11 cellular contexts compared by ENCODE assay signal in the genomic region with DNA sequence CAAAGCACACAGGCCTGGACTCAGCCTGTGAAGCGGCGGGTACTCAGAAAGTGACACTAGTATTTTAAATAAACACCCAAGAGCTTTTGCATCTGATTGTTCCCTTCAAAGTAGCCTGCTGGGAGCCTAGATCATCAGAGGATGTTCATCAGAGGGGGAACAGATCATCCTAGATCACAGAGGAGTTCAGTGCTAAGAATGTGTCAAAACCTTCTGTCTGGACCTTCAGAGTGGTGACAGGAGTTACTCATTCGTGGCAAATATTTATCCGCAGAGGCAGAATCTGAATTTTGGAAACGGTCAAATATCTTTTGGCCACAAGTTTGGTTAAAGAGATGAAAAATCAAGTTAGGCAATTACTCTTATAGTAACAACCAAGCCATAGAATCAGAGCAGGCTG. TPM values are rescaled to one million over a fixed set of nuclear protein-coding genes. Genes with fewer than 3 reads are reported as not detected.
DNase-seq lines count a peak whose midpoint lies in the region; ATAC-seq, FAIRE-seq and TF ChIP-seq lines count a peak whose summit lies in the region.
"Had no signal": no experiment of that assay in that cellular context is flagged by ENCODE, and none has a peak within 500 bp of the region (broad histone marks: within the 10 kb centered on the region; RNA-seq: fewer than 3 reads in every experiment).

No MANE protein-coding gene starts in this region.

- CTCF ChIA-PET in CD4-positive, alpha-beta memory T cell (lab: Charles Lee; ENCODE audit: partially characterized antibody) = no interaction called here

- peaks cover 1 to 9% (median 4%) of the 10 kb centered on the region in 4 donors for H3K4me1 Mint-ChIP-seq in CD4-positive, alpha-beta memory T cell
- peaks cover 22% of the 10 kb centered on the region for H3K4me1 Mint-ChIP-seq in osteocyte (ENCODE audit: unreplicated experiment)

- intact Hi-C loops in CD4-positive, alpha-beta memory T cell (cut with micrococcal nuclease) = no loop called here

- H3K9me3 Mint-ChIP-seq in CD4-positive, alpha-beta memory T cell = no peaks in the 10 kb centered on the region
- no peaks in the 10 kb centered on the region for H3K9me3 Mint-ChIP-seq in osteocyte (ENCODE audit: unreplicated experiment)
- H3K9me3 Mint-ChIP-seq: naive thymus-derived CD8-positive, alpha-beta T cell had no signal

- H3K27ac ChIP-seq in CD4-positive, alpha-beta memory T cell (ENCODE audit: low read depth, low read length) = no peak overlapping the region
- H3K27ac ChIP-seq in ectodermal cell (ENCODE audit: insufficient read depth, low read depth, low read length, poor library complexity, severe bottlenecking) = no peak overlapping the region

- H3K4me3 ChIP-seq in CD4-positive, alpha-beta memory T cell (ENCODE audit: low read length in 2 of 2) = no peak overlapping the region
- H3K4me3 ChIP-seq in ectodermal cell (ENCODE audit: insufficient read depth, low read depth, low read length) = peak overlapping the region; percentile 38

- no peak for DNase-seq in CD4-positive, alpha-beta memory T cell
- DNase-seq in LHCN-M2 (ENCODE audit: low read depth) (peak; percentile 10), osteocyte (ENCODE audit: extremely low spot score, unreplicated experiment) (no peak), HuH-7.5 (ENCODE audit: low spot score) (no peak), NCI-H1930 (lab: John Stamatoyannopoulos, UW) (no peak), HTR-8/SVneo (ENCODE audit: insufficient read length, low spot score) (no peak)
- DNase-seq: naive thymus-derived CD8-positive, alpha-beta T cell; NCI-H1436 treated with DMSO at 0.1 percent for 48 hours; stimulated activated naive CD4-positive, alpha-beta T cell had no signal

- POLR2A ChIA-PET in CD4-positive, alpha-beta memory T cell (lab: Charles Lee; ENCODE audit: partially characterized antibody) = no interaction called here

- H3K27ac Mint-ChIP-seq in CD4-positive, alpha-beta memory T cell = no peak overlapping the region
- H3K27ac Mint-ChIP-seq in osteocyte (ENCODE audit: unreplicated experiment) = peak overlapping the region; percentile 78
- H3K27ac Mint-ChIP-seq: naive thymus-derived CD8-positive, alpha-beta T cell had no signal

- ATAC-seq in HG02884 (IDR thresholded peaks at IDR 0.05; ENCODE audit: unreplicated experiment) = no peak
- ATAC-seq: naive thymus-derived CD8-positive, alpha-beta T cell had no signal

- peak overlapping the region; percentile 4 to 73 (median 22) for H3K4me3 Mint-ChIP-seq in CD4-positive, alpha-beta memory T cell
- H3K4me3 Mint-ChIP-seq in osteocyte (ENCODE audit: unreplicated experiment) = peak overlapping the region; percentile 53

- no peaks in the 10 kb centered on the region for H3K4me1 ChIP-seq in CD4-positive, alpha-beta memory T cell (ENCODE audit: insufficient read depth, low read length)
- H3K4me1 ChIP-seq in ectodermal cell (ENCODE audit: control insufficient read depth, insufficient read depth, low read length) = peaks cover 11% of the 10 kb centered on the region

- H3K27me3 Mint-ChIP-seq in CD4-positive, alpha-beta memory T cell = peaks cover 16 to 37% of the 10 kb centered on the region in 2 donors
- H3K27me3 Mint-ChIP-seq in osteocyte (ENCODE audit: unreplicated experiment) = peaks cover 2% of the 10 kb centered on the region

- 72 to 78% methylated on average over 5 of the region's 5 CpGs for WGBS in ectodermal cell, 2 experiments

- H3K9me3 ChIP-seq in CD4-positive, alpha-beta memory T cell (ENCODE audit: control insufficient read depth in 1 of 2, low read length in 2 of 2) = no peaks in the 10 kb centered on the region
- no peaks in the 10 kb centered on the region for H3K9me3 ChIP-seq in ectodermal cell (ENCODE audit: control insufficient read depth, low read length)

- H3K27me3 ChIP-seq in CD4-positive, alpha-beta memory T cell (ENCODE audit: insufficient read depth, low read length) = peaks cover 12% of the 10 kb centered on the region
- H3K27me3 ChIP-seq in ectodermal cell (ENCODE audit: control insufficient read depth, insufficient read depth, low read length, poor library complexity, severe bottlenecking) = peaks cover 45% of the 10 kb centered on the region

- H3K36me3 Mint-ChIP-seq in CD4-positive, alpha-beta memory T cell = no peaks in the 10 kb centered on the region
- no peaks in the 10 kb centered on the region for H3K36me3 Mint-ChIP-seq in osteocyte (ENCODE audit: unreplicated experiment)
- H3K36me3 Mint-ChIP-seq: naive thymus-derived CD8-positive, alpha-beta T cell had no signal

- H3K36me3 ChIP-seq in CD4-positive, alpha-beta memory T cell (ENCODE audit: insufficient read depth, low read length) = no peaks in the 10 kb centered on the region
- no peaks in the 10 kb centered on the region for H3K36me3 ChIP-seq in ectodermal cell (ENCODE audit: control insufficient read depth, insufficient read depth, low read length)

- no peak for FAIRE-seq in HTR-8/SVneo (lab: Jason Lieb, UNC)

- no peak for TF ChIP-seq CTCF in osteocyte (IDR thresholded peaks at IDR 0.05)

RNA-seq across cellular contexts. Expression of a gene that starts 9.7 kb away (rescaled TPM):
- total RNA-seq in CD4-positive, alpha-beta memory T cell = not detected
- polyA plus RNA-seq in CD4-positive, alpha-beta memory T cell = not detected
- total RNA-seq in LHCN-M2 (2014; rRNA removed) (11.1 and 14.1 TPM in 2 replicates), osteocyte (18.2 and 20.0 TPM in 2 replicates)
- 8.0 TPM for polyA plus RNA-seq in LHCN-M2 (2012)
- polyA plus RNA-seq in ectodermal cell (2013, experiment 1 of 4) = 12.3 TPM
- polyA plus RNA-seq in ectodermal cell (2013, experiment 2 of 4) = 13.3 TPM
- polyA plus RNA-seq in ectodermal cell (2013, experiment 3 of 4) = 9.9 TPM
- polyA plus RNA-seq in ectodermal cell (2013, experiment 4 of 4) = 11.6 TPM

RNA-seq across cellular contexts. Expression of a gene that starts 14.2 kb away (rescaled TPM):
- 1 to 10 TPM in 1 of 2 experiments, under 1 TPM in 1; 0.44 to 1.2 TPM for total RNA-seq in CD4-positive, alpha-beta memory T cell
- polyA plus RNA-seq in CD4-positive, alpha-beta memory T cell = under 1 TPM in 1 of 2 donors, not detected in 1; 0.46 TPM
- total RNA-seq in LHCN-M2 (2014; rRNA removed) (0.06 TPM in 1 of 2 replicates, not detected in the other), osteocyte (0.70 and 0.84 TPM in 2 replicates)
- 0.04 TPM for polyA plus RNA-seq in LHCN-M2 (2012)
- 0.26 TPM for polyA plus RNA-seq in ectodermal cell (2013, experiment 1 of 4)
- polyA plus RNA-seq in ectodermal cell (2013, experiment 2 of 4) = 0.12 TPM
- polyA plus RNA-seq in ectodermal cell (2013, experiment 3 of 4) = 0.27 TPM
- 0.28 TPM for polyA plus RNA-seq in ectodermal cell (2013, experiment 4 of 4)
- polyA plus RNA-seq: naive thymus-derived CD8-positive, alpha-beta T cell had no signal

RNA-seq across cellular contexts. Expression of a gene that starts 25.6 kb away (rescaled TPM):
- 1 to 10 TPM; 2.9 to 3.0 TPM for total RNA-seq in CD4-positive, alpha-beta memory T cell
- polyA plus RNA-seq in CD4-positive, alpha-beta memory T cell = 1 to 10 TPM in 1 of 2 donors, under 1 TPM in 1; 0.78 to 2.7 TPM
- total RNA-seq in LHCN-M2 (2014; rRNA removed) (3.5 and 6.0 TPM in 2 replicates), osteocyte (4.6 and 5.6 TPM in 2 replicates)
- polyA plus RNA-seq in LHCN-M2 (2012) = 3.6 TPM
- polyA plus RNA-seq in ectodermal cell (2013, experiment 1 of 4) = 6.6 TPM
- polyA plus RNA-seq in ectodermal cell (2013, experiment 2 of 4) = 5.5 TPM
- 5.9 TPM for polyA plus RNA-seq in ectodermal cell (2013, experiment 3 of 4)
- 6.2 TPM for polyA plus RNA-seq in ectodermal cell (2013, experiment 4 of 4)

RNA-seq across cellular contexts. Expression of a gene that starts 25.7 kb away (rescaled TPM):
- total RNA-seq in CD4-positive, alpha-beta memory T cell = not detected
- not detected for polyA plus RNA-seq in CD4-positive, alpha-beta memory T cell
- total RNA-seq in LHCN-M2 (2014; rRNA removed) (not detected in 2 replicates), osteocyte (0.19 TPM in 1 of 2 replicates, not detected in the other)
- polyA plus RNA-seq in LHCN-M2 (2012) = 0.04 TPM
- 0.41 TPM for polyA plus RNA-seq in ectodermal cell (2013, experiment 1 of 4)
- polyA plus RNA-seq in ectodermal cell (2013, experiment 2 of 4) = 0.44 TPM
- polyA plus RNA-seq in ectodermal cell (2013, experiment 3 of 4) = 0.32 TPM
- 0.61 TPM for polyA plus RNA-seq in ectodermal cell (2013, experiment 4 of 4)

Comparison
In these comparisons a context has a peak if more than half of its experiments do, and no peak if none do; other contexts are left out.
1. RNA of a gene that starts 9.7 kb away (total RNA-seq): 18.2 to 20.0 TPM in osteocyte and 11.1 to 14.1 TPM in LHCN-M2; not detected in CD4-positive, alpha-beta memory T cell; every median in the first group is over 10 times any median in the second.